8 cellular contexts compared by ENCODE assay signal in the genomic region with DNA sequence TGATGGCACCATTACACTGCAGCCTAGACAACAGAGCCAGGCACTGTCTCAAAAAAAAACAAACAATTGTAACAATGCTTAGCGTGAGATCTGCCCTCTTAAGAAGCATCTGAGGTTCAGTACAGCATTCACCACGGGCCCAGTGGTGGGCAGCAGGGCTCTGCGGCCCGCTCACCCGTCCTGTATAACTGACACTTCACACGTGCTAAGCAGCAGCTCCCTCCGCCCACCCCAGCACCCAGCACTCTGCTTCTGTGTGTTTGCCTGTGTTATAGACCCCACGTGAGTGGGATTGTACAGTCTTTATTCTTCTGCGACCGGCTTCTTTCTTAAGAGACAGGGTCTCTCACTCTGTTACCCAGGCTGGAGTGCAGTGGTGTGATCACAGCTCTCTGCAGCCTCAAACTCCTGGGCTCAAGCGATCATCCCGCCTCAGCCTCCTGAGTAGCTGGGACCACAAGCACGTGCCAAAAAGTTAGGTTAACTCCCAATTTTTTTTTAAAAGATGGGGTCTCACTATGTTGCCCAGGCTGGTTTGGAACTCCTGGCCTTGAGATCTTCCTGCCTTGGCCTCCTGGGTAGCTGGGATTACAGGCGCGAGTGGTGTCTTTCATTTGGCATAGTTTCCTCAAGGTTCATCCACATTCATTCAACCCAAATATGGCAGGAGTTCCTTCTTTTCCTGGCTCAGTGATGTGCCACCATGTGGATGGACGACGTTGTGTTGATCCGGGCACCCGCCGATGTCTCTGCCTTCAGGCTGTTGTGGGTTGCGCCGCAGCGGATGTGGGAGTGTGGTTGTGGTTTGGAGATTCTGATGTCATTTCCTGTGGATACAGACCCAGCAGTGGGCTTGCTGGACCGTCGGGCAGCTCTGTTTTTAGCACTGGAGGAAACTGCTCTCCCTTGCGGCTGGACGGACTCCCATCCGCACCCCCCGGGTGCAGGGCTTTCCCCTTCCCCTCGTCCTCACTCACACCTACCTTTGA.
A peak's percentile ranks its signal among the peaks of the same experiment; 100 is the strongest.
DNase-seq lines count a peak whose midpoint lies in the region; ATAC-seq and TF ChIP-seq lines count a peak whose summit lies in the region.

No MANE protein-coding gene starts in this region.

- no peaks in the 10 kb centered on the region for H3K4me1 ChIP-seq in PC-3 (ENCODE audit: insufficient read depth, low read length)

- no peak overlapping the region for H3K27ac ChIP-seq in PC-3 (ENCODE audit: low read length)

- BruUV-seq in PC-3 (replicated peaks; lab: Mats Ljungman, UMichigan), result no TSS peak

- intact Hi-C loops in PC-3 (cut with micrococcal nuclease) (no loop called here), left cardiac atrium (cut with DNase I) (no loop called here)

- peaks cover 62% of the 10 kb centered on the region for H3K36me3 Mint-ChIP-seq in activated T-helper 17 cell treated with anti-CD3 and anti-CD28 coated beads, Interleukin-2, amount 50 U/mL, for 72 hours (ENCODE audit: low read depth)

- no peaks in the 10 kb centered on the region for H3K9me3 ChIP-seq in PC-3 (ENCODE audit: low read length)

- peak; percentile 69 for ATAC-seq in GM19467 (IDR thresholded peaks at IDR 0.05; ENCODE audit: unreplicated experiment)
- ATAC-seq in PC-3, result peak; percentile 82
- ATAC-seq in activated T-helper 17 cell treated with anti-CD3 and anti-CD28 coated beads, Interleukin-2, amount 50 U/mL, for 72 hours (replicated peaks), result peak; percentile 91
- peak in 1 of 2 donors; percentile 12 for ATAC-seq in left cardiac atrium
- ATAC-seq in HG03139 (IDR thresholded peaks at IDR 0.05; ENCODE audit: unreplicated experiment), result no peak

- peak overlapping the region; percentile 64 for H3K4me3 Mint-ChIP-seq in activated T-helper 17 cell treated with anti-CD3 and anti-CD28 coated beads, Interleukin-2, amount 50 U/mL, for 72 hours

- CTCF ChIA-PET in PC-3 (lab: Charles Lee), result no interaction called here

- no peaks in the 10 kb centered on the region for H3K79me2 ChIP-seq in PC-3 (ENCODE audit: low read length)

- POLR2A ChIA-PET in PC-3 (lab: Charles Lee; ENCODE audit: unreplicated experiment), result no interaction called here

- peaks cover 13% of the 10 kb centered on the region for H3K4me1 Mint-ChIP-seq in activated T-helper 17 cell treated with anti-CD3 and anti-CD28 coated beads, Interleukin-2, amount 50 U/mL, for 72 hours

- DNase-seq in Ammon's horn (ENCODE audit: low spot score) (peak; percentile 50), PC-3 (peak; percentile 57), left cardiac atrium (peak; percentile 83), NCI-H2227 treated with DMSO at 0.1 percent for 48 hours (lab: John Stamatoyannopoulos, UW) (no peak)
- DNase-seq in stimulated activated CD8-positive, alpha-beta memory T cell treated with anti-CD3 and anti-CD28 coated beads, Interleukin-15, amount 100 ng/mL, for 48 hours (ENCODE audit: low read depth in 2 of 2), result peak; percentile 77

- TF ChIP-seq CTCF in PC-3 (conservative IDR thresholded peaks at IDR 0.05; ENCODE audit: low read depth, low read length), result no peak

- no peak overlapping the region for H2AFZ ChIP-seq in PC-3 (ENCODE audit: low read length)

- no peaks in the 10 kb centered on the region for H3F3A ChIP-seq in PC-3 (ENCODE audit: low read length, unreplicated experiment)

- H3K27me3 Mint-ChIP-seq in activated T-helper 17 cell treated with anti-CD3 and anti-CD28 coated beads, Interleukin-2, amount 50 U/mL, for 72 hours, result no peaks in the 10 kb centered on the region

- H3K36me3 ChIP-seq in PC-3 (ENCODE audit: low read depth, low read length), result peaks cover 18% of the 10 kb centered on the region; the same call in 1 of the 2 replicates

- no peaks in the 10 kb centered on the region for H3K9me2 ChIP-seq in PC-3 (replicated peaks; ENCODE audit: low read length)

- H3K9ac ChIP-seq in PC-3 (ENCODE audit: low read length), result no peak overlapping the region

- H4K20me1 ChIP-seq in PC-3 (ENCODE audit: low read length), result no peaks in the 10 kb centered on the region

- peak overlapping the region; percentile 94 for H3K27ac Mint-ChIP-seq in activated T-helper 17 cell treated with anti-CD3 and anti-CD28 coated beads, Interleukin-2, amount 50 U/mL, for 72 hours

- no peak overlapping the region for H3K4me2 ChIP-seq in PC-3 (ENCODE audit: low read length)

- H3K9me3 Mint-ChIP-seq in activated T-helper 17 cell treated with anti-CD3 and anti-CD28 coated beads, Interleukin-2, amount 50 U/mL, for 72 hours, result no peaks in the 10 kb centered on the region

- H3K4me3 ChIP-seq in PC-3 (ENCODE audit: low read length), result no peak overlapping the region

- H3K27me3 ChIP-seq in PC-3 (ENCODE audit: low read length), result no peaks in the 10 kb centered on the region
